Comparison of ENCODE assay signal across 8 cellular contexts in genomic region chr6:149963462-149964242, GRCh38. TPM values are rescaled to one million over a fixed set of nuclear protein-coding genes. Genes with fewer than 3 reads are reported as not detected.
DNase-seq lines count a peak whose midpoint lies in the region; ATAC-seq and TF ChIP-seq lines count a peak whose summit lies in the region.

Gene ULBP1 (plus strand): TSS chr6:149963943. CDS start chr6:149964050, 107 bp downstream.

- peak; percentile 87 for DNase-seq in Jurkat, Clone E6-1 (ENCODE audit: low read depth, low spot score)
- peak; percentile 91 for DNase-seq in RKO (ENCODE audit: low spot score)
- peak; percentile 78 for DNase-seq in activated T-helper 2 cell treated with anti-CD3 and anti-CD28 coated beads, Interferon-gamma antibody, Interleukin-2, Interleukin-4, amounts not matched to agents 10 μg/mL and 5 μg/mL and 100 μg/mL, durations not matched to agents 14 hours and 24 hours and 36 hours (ENCODE audit: low spot score)
- peak; percentile 96 to 97 for DNase-seq in foreskin fibroblast
- DNase-seq in neural progenitor cell (ENCODE audit: low spot score), result peak; percentile 91
- DNase-seq in stomach, result peak; percentile 64

- ATAC-seq in GM18907 (IDR thresholded peaks at IDR 0.05; ENCODE audit: unreplicated experiment), result peak; percentile 52

- H3K9me3 ChIP-seq in neural progenitor cell (ENCODE audit: low read depth) (no peaks in the 10 kb centered on the region), stomach (no peaks in the 10 kb centered on the region)

- H3K36me3 ChIP-seq in neural progenitor cell, result no peaks in the 10 kb centered on the region
- H3K36me3 ChIP-seq in stomach, result no peaks in the 10 kb centered on the region

- peak; percentile 18; the same call in 1 of the 2 replicates for TF ChIP-seq CTCF in 22Rv1 (IDR thresholded peaks at IDR 0.05)
- peak; percentile 7 for TF ChIP-seq CTCF in foreskin fibroblast (IDR thresholded peaks at IDR 0.05; ENCODE audit: low read depth, low read length)
- no peak for TF ChIP-seq CTCF in neural progenitor cell (IDR thresholded peaks at IDR 0.05)
- TF ChIP-seq CTCF in stomach (IDR thresholded peaks at IDR 0.05), result no peak

- H3K4me3 ChIP-seq in Jurkat, Clone E6-1 (ENCODE audit: low read length), result peak within 1 kb of the TSS; percentile 75
- H3K4me3 ChIP-seq in foreskin fibroblast (ENCODE audit: low read depth in 1 of 2, low read length in 2 of 2), result peak within 1 kb of the TSS; percentile 45 to 46
- H3K4me3 ChIP-seq in neural progenitor cell, result peak within 1 kb of the TSS; percentile 65
- peak within 1 kb of the TSS; percentile 45 to 66 (median 54) for H3K4me3 ChIP-seq in stomach

- H3K36me3 Mint-ChIP-seq in activated T-helper 2 cell treated with anti-CD3 and anti-CD28 coated beads, Interferon-gamma antibody, Interleukin-2, Interleukin-4, amounts not matched to agents 10 μg/mL and 5 μg/mL and 100 μg/mL, durations not matched to agents 14 hours and 24 hours and 36 hours (ENCODE audit: low read depth), result peaks cover 4% of the 10 kb centered on the region
- no peaks in the 10 kb centered on the region for H3K36me3 Mint-ChIP-seq in neural progenitor cell

- TF ChIP-seq POLR2A in stomach (IDR thresholded peaks at IDR 0.05), result no peak

- H3K9me3 Mint-ChIP-seq in activated T-helper 2 cell treated with anti-CD3 and anti-CD28 coated beads, Interferon-gamma antibody, Interleukin-2, Interleukin-4, amounts not matched to agents 10 μg/mL and 5 μg/mL and 100 μg/mL, durations not matched to agents 14 hours and 24 hours and 36 hours, result no peaks in the 10 kb centered on the region
- peaks cover 6% of the 10 kb centered on the region for H3K9me3 Mint-ChIP-seq in neural progenitor cell

- WGBS in stomach, 5 donors, result 1% methylated on average over 42 to 57 of the region's 57 CpGs

- intact Hi-C loops in activated T-helper 2 cell treated with anti-CD3 and anti-CD28 coated beads, Interferon-gamma antibody, Interleukin-2, Interleukin-4, amounts not matched to agents 10 μg/mL and 5 μg/mL and 100 μg/mL, durations not matched to agents 14 hours and 24 hours and 36 hours (cut with micrococcal nuclease), result loop anchor here (1.0 to 10.0 kb wide), 5 partner anchors 22 to 181 kb away; partner anchors contain the start of gene PPP1R14C
- intact Hi-C loops in stomach (cut with DNase I; ENCODE audit: low total_unique reads), result no loop called here

- H3K4me1 Mint-ChIP-seq in activated T-helper 2 cell treated with anti-CD3 and anti-CD28 coated beads, Interferon-gamma antibody, Interleukin-2, Interleukin-4, amounts not matched to agents 10 μg/mL and 5 μg/mL and 100 μg/mL, durations not matched to agents 14 hours and 24 hours and 36 hours (ENCODE audit: low read depth), result peaks cover 20% of the 10 kb centered on the region
- H3K4me1 Mint-ChIP-seq in neural progenitor cell, result peaks cover 18% of the 10 kb centered on the region

- H3K4me2 ChIP-seq in neural progenitor cell, result peak within 1 kb of the TSS; percentile 92

- peak within 1 kb of the TSS; percentile 85 for H3K4me3 Mint-ChIP-seq in activated T-helper 2 cell treated with anti-CD3 and anti-CD28 coated beads, Interferon-gamma antibody, Interleukin-2, Interleukin-4, amounts not matched to agents 10 μg/mL and 5 μg/mL and 100 μg/mL, durations not matched to agents 14 hours and 24 hours and 36 hours (ENCODE audit: low read depth)
- H3K4me3 Mint-ChIP-seq in neural progenitor cell, result peak within 1 kb of the TSS; percentile 86

- H4K20me1 ChIP-seq in neural progenitor cell (ENCODE audit: low read depth), result peaks cover 17% of the 10 kb centered on the region

- H3K4me1 ChIP-seq in neural progenitor cell (peaks cover 3% of the 10 kb centered on the region), stomach (peaks cover 24 to 29% (median 27%) of the 10 kb centered on the region in 4 donors)

- peaks cover 82% of the 10 kb centered on the region for H3K27me3 Mint-ChIP-seq in activated T-helper 2 cell treated with anti-CD3 and anti-CD28 coated beads, Interferon-gamma antibody, Interleukin-2, Interleukin-4, amounts not matched to agents 10 μg/mL and 5 μg/mL and 100 μg/mL, durations not matched to agents 14 hours and 24 hours and 36 hours (ENCODE audit: low read depth)
- H3K27me3 Mint-ChIP-seq in neural progenitor cell (ENCODE audit: insufficient read depth, low read depth), result peaks cover 86% of the 10 kb centered on the region

- H2AFZ ChIP-seq in neural progenitor cell (replicated peaks), result peak within 1 kb of the TSS; percentile 86

- H3K27ac Mint-ChIP-seq in activated T-helper 2 cell treated with anti-CD3 and anti-CD28 coated beads, Interferon-gamma antibody, Interleukin-2, Interleukin-4, amounts not matched to agents 10 μg/mL and 5 μg/mL and 100 μg/mL, durations not matched to agents 14 hours and 24 hours and 36 hours, result peak within 1 kb of the TSS; percentile 81
- no peak within 1 kb of the TSS for H3K27ac Mint-ChIP-seq in neural progenitor cell

- no peak within 1 kb of the TSS for H3K9ac ChIP-seq in neural progenitor cell

- TF ChIP-seq EP300 in stomach (IDR thresholded peaks at IDR 0.05), result no peak

- peak within 1 kb of the TSS; percentile 68 for H3K27ac ChIP-seq in 22Rv1
- no peak within 1 kb of the TSS for H3K27ac ChIP-seq in neural progenitor cell
- no peak within 1 kb of the TSS for H3K27ac ChIP-seq in stomach

- no peaks in the 10 kb centered on the region for H3F3A ChIP-seq in neural progenitor cell (ENCODE audit: low read depth)

- H3K27me3 ChIP-seq in neural progenitor cell, result peaks cover 100% of the 10 kb centered on the region
- H3K27me3 ChIP-seq in stomach, result peaks cover 3 to 99% (median 63%) of the 10 kb centered on the region in 3 donors

- no peaks in the 10 kb centered on the region for H3K79me2 ChIP-seq in neural progenitor cell (ENCODE audit: low read depth)

RNA-seq across cellular contexts. Expression of gene ULBP1, which starts in this region (rescaled TPM):
- polyA plus RNA-seq in Jurkat, Clone E6-1 (2012; ENCODE audit: insufficient read depth, insufficient read length), result 8.6 TPM
- total RNA-seq in activated T-helper 2 cell treated with anti-CD3 and anti-CD28 coated beads, Interferon-gamma antibody, Interleukin-2, Interleukin-4, amounts not matched to agents 10 μg/mL and 5 μg/mL and 100 μg/mL, durations not matched to agents 14 hours and 24 hours and 36 hours, result 0.41 and 0.48 TPM in 2 replicates
- total RNA-seq in neural progenitor cell (ENCODE audit: low replicate concordance), result 0.11 and 0.40 TPM in 2 replicates
- total RNA-seq in stomach, result 1 to 10 TPM in 1 of 5 donors, not detected in 4; 1.3 TPM
- under 1 TPM in 1 of 3 donors, not detected in 2; 0.03 TPM for polyA plus RNA-seq in stomach

Comparison
In these comparisons a context has a peak if more than half of its experiments do, and no peak if none do; other contexts are left out.
1. Peak in DNase-seq in activated T-helper 2 cell treated with anti-CD3 and anti-CD28 coated beads, Interferon-gamma antibody, Interleukin-2, Interleukin-4, amounts not matched to agents 10 μg/mL and 5 μg/mL and 100 μg/mL, durations not matched to agents 14 hours and 24 hours and 36 hours; RNA of the gene not detected or under 1 TPM.
2. Peak in DNase-seq, H3K4me3 ChIP-seq and H3K4me2 ChIP-seq in neural progenitor cell; RNA of the gene not detected or under 1 TPM.
3. CTCF ChIP-seq: peak in 22Rv1 (single experiment) and foreskin fibroblast (single experiment); none in neural progenitor cell (single experiment) and stomach (0 of 7).
4. Peak in every context shown above with its lines, with median percentiles within 50 percentile points of each other: DNase-seq and H3K4me3 ChIP-seq.